ENCODE assay signal across 8 cellular contexts in genomic region chr13:25301347-25302113, GRCh38. TPM values are rescaled to one million over a fixed set of nuclear protein-coding genes. Genes with fewer than 3 reads are reported as not detected.
DNase-seq lines count a peak whose midpoint lies in the region; ATAC-seq and TF ChIP-seq lines count a peak whose summit lies in the region.

Gene NUP58 (plus strand): TSS chr13:25301625. CDS start chr13:25301774, 149 bp downstream.

- peaks cover 10% of the 10 kb centered on the region for H3K36me3 Mint-ChIP-seq in activated naive CD8-positive, alpha-beta T cell

- peak within 1 kb of the TSS; percentile 97 for H3K4me3 Mint-ChIP-seq in activated naive CD8-positive, alpha-beta T cell

- H3K27ac ChIP-seq in temporal lobe (ENCODE audit: low read depth, low read length), result peak within 1 kb of the TSS; percentile 81

- peaks cover 12% of the 10 kb centered on the region for H3K27me3 Mint-ChIP-seq in activated naive CD8-positive, alpha-beta T cell

- DNase-seq in GM10248 (ENCODE audit: extremely low spot score) (peak; percentile 92), NCI-H1105 (lab: John Stamatoyannopoulos, UW) (peak; percentile 83), SKM-1 treated with dmso at 0.1 percent for 144 hours (lab: John Stamatoyannopoulos, UW; ENCODE audit: unreplicated experiment) (peak; percentile 93), glomerular endothelial cell (ENCODE audit: extremely low read depth, low read depth, low spot score) (peak; percentile 60), occipital lobe (lab: John Stamatoyannopoulos, UW) (peak; percentile 92)

- CTCF ChIA-PET in GM10248 (lab: Yijun Ruan, JAX), result interaction anchor here (2.8 kb wide), 1 partner anchor 15 kb away, joined by 19 read pairs; the partner anchor contains the start of gene MTMR6

- no peak for TF ChIP-seq CTCF in GM10248 (IDR thresholded peaks at IDR 0.05; ENCODE audit: control extremely low read depth, extremely low read depth, low read depth, missing control alignments)

- H3K27ac Mint-ChIP-seq in activated naive CD8-positive, alpha-beta T cell, result peak within 1 kb of the TSS; percentile 94

- H3K4me1 Mint-ChIP-seq in activated naive CD8-positive, alpha-beta T cell (ENCODE audit: low read depth), result peaks cover 41% of the 10 kb centered on the region

- no peaks in the 10 kb centered on the region for H3K9me3 Mint-ChIP-seq in activated naive CD8-positive, alpha-beta T cell (ENCODE audit: low read depth)

- ATAC-seq in HG02623 (IDR thresholded peaks at IDR 0.05; ENCODE audit: unreplicated experiment), result peak; percentile 98

- POLR2A ChIA-PET in GM10248 (lab: Yijun Ruan, JAX), result no interaction called here

RNA-seq across cellular contexts. Expression of gene NUP58, which starts in this region (rescaled TPM):
- total RNA-seq in glomerular endothelial cell (34.8 and 59.0 TPM in 2 replicates), occipital lobe (135 TPM), temporal lobe (81.1 TPM)

Comparison
In these comparisons a context has a peak if more than half of its experiments do, and no peak if none do; other contexts are left out.
1. Peak in every context shown above with its lines: DNase-seq, ATAC-seq and H3K27ac ChIP-seq.